In the genomic region with DNA sequence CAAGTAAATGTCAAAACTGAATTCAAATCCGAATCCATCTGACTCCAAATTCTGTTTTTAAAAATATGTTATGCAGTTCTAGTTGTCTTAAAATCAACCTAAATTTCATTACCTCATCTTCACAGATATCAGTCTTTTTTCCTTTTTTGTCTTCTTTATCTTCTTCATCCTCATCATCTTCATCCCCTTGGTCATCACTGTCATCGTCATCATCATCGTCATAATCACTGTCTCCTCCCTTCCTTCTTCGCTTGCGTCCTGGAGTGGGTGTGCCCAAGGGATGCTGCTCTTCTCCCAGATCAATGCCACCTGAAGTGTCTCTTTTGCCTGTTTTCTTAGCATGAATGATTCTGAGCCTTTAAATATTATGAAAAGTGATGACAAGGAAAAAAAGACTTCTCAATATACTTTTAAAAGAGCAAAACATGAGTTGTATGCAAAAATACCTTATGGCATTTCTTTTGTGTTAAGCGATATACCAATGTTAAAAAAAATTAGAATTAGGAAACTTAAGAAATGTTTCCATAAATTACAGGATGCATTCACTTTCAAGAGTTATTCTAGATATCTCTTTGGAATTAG, we compare ENCODE assay signal across 28 cellular contexts.
"Had no signal": no experiment of that assay in that cellular context is flagged by ENCODE, and none has a peak within 500 bp of the region (broad histone marks: within the 10 kb centered on the region; RNA-seq: fewer than 3 reads in every experiment).

No MANE protein-coding gene starts in this region.

- H3K27ac ChIP-seq: coronary artery, esophagus muscularis mucosa, ovary, psoas muscle, skin epidermis, thoracic aorta, upper lobe of right lung, uterus had no signal

- H3K27me3 Mint-ChIP-seq: memory B cell; naive B cell; stimulated activated naive B cell treated with anti-CD40 and anti-IgM and Interleukin-4, amounts not matched to agents 10 μg/mL and 1 μg/mL and 100 μg/mL, for 72 hours; stimulated activated naive CD8-positive, alpha-beta T cell treated with anti-CD3 and anti-CD28 coated beads, Interleukin-15, Interleukin-2, amounts not matched to agents 100 ng/mL and 50 ng/mL, for 24 hours had no signal

- H3K4me3 Mint-ChIP-seq: immature natural killer cell; memory B cell; mesothelial cell of epicardium; naive B cell; stimulated activated naive B cell treated with anti-CD40 and anti-IgM and Interleukin-4, amounts not matched to agents 10 μg/mL and 1 μg/mL and 100 μg/mL, for 72 hours; stimulated activated naive CD8-positive, alpha-beta T cell treated with anti-CD3 and anti-CD28 coated beads, Interleukin-15, Interleukin-2, amounts not matched to agents 100 ng/mL and 50 ng/mL, for 24 hours had no signal

- H3K27me3 ChIP-seq: esophagus muscularis mucosa, ovary, spleen, transverse colon, upper lobe of right lung, uterus had no signal

- DNase-seq: dermis blood vessel endothelial cell; effector memory CD4-positive, alpha-beta T cell; foreskin melanocyte; hypothalamus; immature natural killer cell; islet precursor cell; naive B cell; occipital lobe; ovary; posterior cingulate gyrus; psoas muscle; right cardiac atrium; spleen; stimulated activated CD4-positive, alpha-beta T cell treated with anti-CD3 and anti-CD28 coated beads, Interleukin-4, amount 100 ng/mL, for 4 hours; stimulated activated naive B cell treated with anti-CD40 and anti-IgM and Interleukin-4, amounts not matched to agents 10 μg/mL and 1 μg/mL and 100 μg/mL, for 72 hours; transverse colon; upper lobe of right lung; uterus had no signal

- FAIRE-seq: endothelial cell of umbilical vein had no signal

- H3K9me3 ChIP-seq: esophagus muscularis mucosa, mucosa of descending colon, ovary, psoas muscle, spleen, thoracic aorta, transverse colon, upper lobe of right lung, uterus had no signal

- H3K4me3 ChIP-seq: coronary artery, esophagus muscularis mucosa, lung, mucosa of descending colon, ovary, psoas muscle, skin epidermis, spleen, thoracic aorta, transverse colon, upper lobe of right lung, uterus had no signal

- H3K4me1 ChIP-seq: esophagus muscularis mucosa, psoas muscle, spleen, upper lobe of right lung, uterus had no signal

- H3K36me3 ChIP-seq: ovary, uterus had no signal

- H3K27ac Mint-ChIP-seq: immature natural killer cell; memory B cell; mesothelial cell of epicardium; naive B cell; stimulated activated naive B cell treated with anti-CD40 and anti-IgM and Interleukin-4, amounts not matched to agents 10 μg/mL and 1 μg/mL and 100 μg/mL, for 72 hours; stimulated activated naive CD8-positive, alpha-beta T cell treated with anti-CD3 and anti-CD28 coated beads, Interleukin-15, Interleukin-2, amounts not matched to agents 100 ng/mL and 50 ng/mL, for 24 hours had no signal

- H3K9me3 Mint-ChIP-seq: immature natural killer cell; memory B cell; mesothelial cell of epicardium; naive B cell; stimulated activated naive B cell treated with anti-CD40 and anti-IgM and Interleukin-4, amounts not matched to agents 10 μg/mL and 1 μg/mL and 100 μg/mL, for 72 hours; stimulated activated naive CD8-positive, alpha-beta T cell treated with anti-CD3 and anti-CD28 coated beads, Interleukin-15, Interleukin-2, amounts not matched to agents 100 ng/mL and 50 ng/mL, for 24 hours had no signal

- H3K4me1 Mint-ChIP-seq: memory B cell; mesothelial cell of epicardium; stimulated activated naive B cell treated with anti-CD40 and anti-IgM and Interleukin-4, amounts not matched to agents 10 μg/mL and 1 μg/mL and 100 μg/mL, for 72 hours had no signal
